ENCODE assay signal across 18 cellular contexts in genomic region chr9:111431684-111432083, GRCh38.
"Had no signal": no experiment of that assay in that cellular context is flagged by ENCODE, and none has a peak within 500 bp of the region (broad histone marks: within the 10 kb centered on the region; RNA-seq: fewer than 3 reads in every experiment).

No MANE protein-coding gene starts in this region.

- H3K27ac Mint-ChIP-seq: activated naive CD4-positive, alpha-beta T cell treated with anti-CD3 and anti-CD28 coated beads, Interleukin-2, amount 50 U/mL, for 72 hours; naive thymus-derived CD4-positive, alpha-beta T cell; progenitor cell of endocrine pancreas; stimulated activated naive B cell treated with anti-CD40 and anti-IgM and Interleukin-4, amounts not matched to agents 10 μg/mL and 1 μg/mL and 100 μg/mL, for 72 hours; T-helper 17 cell had no signal

- H3K27ac ChIP-seq: lower lobe of right lung, neutrophil had no signal

- ATAC-seq: activated CD4-positive, CD25-positive, alpha-beta regulatory T cell treated with anti-CD3 and anti-CD28 coated beads, Interleukin-2, amount 50 U/mL, for 24 hours; activated naive CD4-positive, alpha-beta T cell treated with anti-CD3 and anti-CD28 coated beads, Interleukin-2, amount 50 U/mL, for 72 hours; lower lobe of right lung; naive thymus-derived CD4-positive, alpha-beta T cell; right cardiac atrium; stimulated activated naive B cell treated with anti-CD40 and anti-IgM and Interleukin-4, amounts not matched to agents 10 μg/mL and 1 μg/mL and 100 μg/mL, for 72 hours; T-helper 17 cell had no signal

- H3K9me3 Mint-ChIP-seq: activated naive CD4-positive, alpha-beta T cell treated with anti-CD3 and anti-CD28 coated beads, Interleukin-2, amount 50 U/mL, for 72 hours; naive thymus-derived CD4-positive, alpha-beta T cell; stimulated activated naive B cell treated with anti-CD40 and anti-IgM and Interleukin-4, amounts not matched to agents 10 μg/mL and 1 μg/mL and 100 μg/mL, for 72 hours had no signal

- H3K4me3 Mint-ChIP-seq: naive thymus-derived CD4-positive, alpha-beta T cell; stimulated activated naive B cell treated with anti-CD40 and anti-IgM and Interleukin-4, amounts not matched to agents 10 μg/mL and 1 μg/mL and 100 μg/mL, for 72 hours; T-helper 17 cell had no signal

- DNase-seq: activated effector memory CD4-positive, alpha-beta T cell treated with Interleukin-2 at 50 U/mL for 16 hours; activated T-cell treated with anti-CD3 and anti-CD28 coated beads, Interleukin-2, amount 50 U/mL, for 1 hour; caudate nucleus; cortex of kidney; effector memory CD4-positive, alpha-beta T cell; hippocampal formation; lower lobe of right lung; naive thymus-derived CD4-positive, alpha-beta T cell; right cardiac atrium; stimulated activated CD4-positive, alpha-beta T cell treated with anti-CD3 and anti-CD28 coated beads, Interleukin-2, amount 100 ng/mL, for 24 hours; stimulated activated naive B cell treated with anti-CD40 and anti-IgM and Interleukin-4, amounts not matched to agents 10 μg/mL and 1 μg/mL and 100 μg/mL, for 72 hours; substantia nigra; T-helper 17 cell; trophoblast cell had no signal

- H3K9me3 ChIP-seq: lower lobe of right lung, neutrophil had no signal

- H3K27me3 ChIP-seq: neutrophil had no signal

- H3K4me3 ChIP-seq: lower lobe of right lung had no signal

- H3K4me1 ChIP-seq: lower lobe of right lung had no signal

- H3K27me3 Mint-ChIP-seq: naive thymus-derived CD4-positive, alpha-beta T cell; progenitor cell of endocrine pancreas; stimulated activated naive B cell treated with anti-CD40 and anti-IgM and Interleukin-4, amounts not matched to agents 10 μg/mL and 1 μg/mL and 100 μg/mL, for 72 hours; T-helper 17 cell had no signal
